ENCODE assay signal across 15 cellular contexts in the genomic region with DNA sequence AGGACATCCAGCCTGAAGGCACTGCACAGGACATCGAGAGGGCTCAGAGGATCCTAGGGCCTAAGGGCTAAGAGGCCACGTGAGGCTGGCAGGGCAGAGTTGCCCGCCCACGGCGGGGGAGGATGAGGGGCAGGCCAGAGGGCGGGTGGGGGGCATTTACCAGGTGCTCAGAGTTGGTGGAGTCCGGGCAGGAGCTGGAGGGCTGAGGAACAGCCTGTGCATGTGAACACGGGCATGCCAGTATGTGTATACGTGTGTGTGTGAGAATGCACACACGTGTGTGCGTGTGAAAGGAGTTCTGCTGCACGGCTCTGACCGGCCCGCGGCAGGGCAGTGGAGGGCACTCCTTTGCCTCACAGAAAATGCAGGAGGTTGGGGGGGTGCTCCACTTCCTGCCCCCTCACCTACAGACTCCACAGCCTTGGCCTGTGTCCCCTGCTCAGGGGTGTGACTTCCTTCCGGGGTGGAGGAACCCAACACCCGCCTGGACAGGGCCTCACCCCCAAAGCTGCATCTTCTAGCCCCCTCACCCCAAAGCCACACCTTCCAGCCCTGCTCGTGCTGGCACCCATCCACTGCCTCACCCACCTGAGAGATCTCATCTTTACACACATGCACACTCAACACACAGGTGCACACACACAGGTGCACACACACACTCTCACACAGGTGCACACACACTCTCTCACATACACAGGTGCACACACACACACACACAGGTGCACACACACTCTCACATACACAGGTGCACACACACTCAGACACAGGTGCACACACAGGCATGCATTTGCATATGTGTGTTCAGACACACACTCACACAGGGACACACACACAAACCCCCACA. TPM values are rescaled to one million over a fixed set of nuclear protein-coding genes. Genes with fewer than 3 reads are reported as not detected.
DNase-seq lines count a peak whose midpoint lies in the region; ATAC-seq and FAIRE-seq lines count a peak whose summit lies in the region.
"Had no signal": no experiment of that assay in that cellular context is flagged by ENCODE, and none has a peak within 500 bp of the region (broad histone marks: within the 10 kb centered on the region; RNA-seq: fewer than 3 reads in every experiment).

No MANE protein-coding gene starts in this region.

- no peak for DNase-seq in activated T-cell treated with anti-CD3 and anti-CD28 coated beads, Interleukin-2, amount 50 U/mL, for 24 hours
- DNase-seq in activated T-cell treated with anti-CD3 and anti-CD28 coated beads for 4 hours: no peak
- DNase-seq in small intestine: peak; percentile 30
- no peak for DNase-seq in kidney glomerular epithelial cell (lab: John Stamatoyannopoulos, UW)
- no peak for DNase-seq in inferior parietal cortex (ENCODE audit: extremely low spot score)
- DNase-seq: activated CD4-positive, alpha-beta T cell treated with anti-CD3 and anti-CD28 coated beads, Interleukin-2, amount 50 U/mL, for 1 hour; anterior cingulate cortex; DMS79 treated with DMSO at 0.1 percent for 48 hours; OCI-M1 had no signal

- peaks cover 27% of the 10 kb centered on the region for H3K4me1 Mint-ChIP-seq in activated T-cell treated with anti-CD3 and anti-CD28 coated beads, Interleukin-2, amount 50 U/mL, for 24 hours (ENCODE audit: low read depth)
- peaks cover 9 to 24% (median 16%) of the 10 kb centered on the region in 3 donors for H3K4me1 Mint-ChIP-seq in IgD-negative memory B cell
- H3K4me1 Mint-ChIP-seq in dendritic cell treated with granulocyte-macrophage colony-stimulating factor and Interleukin-4, amounts not matched to agents 40 ng/mL and 50 ng/mL, for 4 days (ENCODE audit: low read depth): peaks cover 49% of the 10 kb centered on the region

- H3K9me3 Mint-ChIP-seq in activated T-cell treated with anti-CD3 and anti-CD28 coated beads, Interleukin-2, amount 50 U/mL, for 24 hours: no peaks in the 10 kb centered on the region
- H3K9me3 Mint-ChIP-seq in IgD-negative memory B cell: peaks cover 0 to 2% (median 0%) of the 10 kb centered on the region in 3 donors
- no peaks in the 10 kb centered on the region for H3K9me3 Mint-ChIP-seq in dendritic cell treated with granulocyte-macrophage colony-stimulating factor and Interleukin-4, amounts not matched to agents 40 ng/mL and 50 ng/mL, for 4 days

- H3K27me3 ChIP-seq in small intestine (ENCODE audit: control insufficient read depth in 2 of 2, insufficient read depth in 2 of 2, low read length in 2 of 2): no peaks in the 10 kb centered on the region

- no peaks in the 10 kb centered on the region for H3K27me3 Mint-ChIP-seq in activated T-cell treated with anti-CD3 and anti-CD28 coated beads, Interleukin-2, amount 50 U/mL, for 24 hours
- peaks cover 4% of the 10 kb centered on the region for H3K27me3 Mint-ChIP-seq in IgD-negative memory B cell
- H3K27me3 Mint-ChIP-seq in dendritic cell treated with granulocyte-macrophage colony-stimulating factor and Interleukin-4, amounts not matched to agents 40 ng/mL and 50 ng/mL, for 4 days: peaks cover 7% of the 10 kb centered on the region

- H3K9me3 ChIP-seq in small intestine (ENCODE audit: control insufficient read depth, low read depth): no peaks in the 10 kb centered on the region

- WGBS in small intestine, 3 donors: 48 to 60% (median 51%) methylated on average over 18 of the region's 18 CpGs

- H3K27ac ChIP-seq in small intestine (ENCODE audit: low read depth in 1 of 2, low read length in 1 of 2): no peak overlapping the region
- H3K27ac ChIP-seq: parathyroid adenoma, tibial nerve had no signal

- ATAC-seq in GM21360 (IDR thresholded peaks at IDR 0.05; ENCODE audit: unreplicated experiment): no peak

- H3K27ac Mint-ChIP-seq in activated T-cell treated with anti-CD3 and anti-CD28 coated beads, Interleukin-2, amount 50 U/mL, for 24 hours: peak overlapping the region; percentile 84
- peak overlapping the region in 2 of 3 donors; percentile 5 to 59 for H3K27ac Mint-ChIP-seq in IgD-negative memory B cell
- peak overlapping the region; percentile 94 for H3K27ac Mint-ChIP-seq in dendritic cell treated with granulocyte-macrophage colony-stimulating factor and Interleukin-4, amounts not matched to agents 40 ng/mL and 50 ng/mL, for 4 days

- H3K4me1 ChIP-seq in small intestine (ENCODE audit: control insufficient read depth in 2 of 2, insufficient read depth in 1 of 2, low read depth in 1 of 2, low read length in 1 of 2): no peaks in the 10 kb centered on the region
- H3K4me1 ChIP-seq: parathyroid adenoma had no signal

- no peak overlapping the region for H3K4me3 Mint-ChIP-seq in activated T-cell treated with anti-CD3 and anti-CD28 coated beads, Interleukin-2, amount 50 U/mL, for 24 hours
- H3K4me3 Mint-ChIP-seq in IgD-negative memory B cell: peak overlapping the region in 3 of 4 donors; percentile 58 to 80 (median 60)
- no peak overlapping the region for H3K4me3 Mint-ChIP-seq in dendritic cell treated with granulocyte-macrophage colony-stimulating factor and Interleukin-4, amounts not matched to agents 40 ng/mL and 50 ng/mL, for 4 days

- no peaks in the 10 kb centered on the region for H3K36me3 ChIP-seq in small intestine (ENCODE audit: control insufficient read depth in 2 of 2, insufficient read depth in 2 of 2, low read length in 2 of 2)
- H3K36me3 ChIP-seq: tibial nerve had no signal

- no peak for FAIRE-seq in small intestine (lab: Jason Lieb, UNC)
- FAIRE-seq: HepG2 had no signal

- no peak overlapping the region for H3K4me3 ChIP-seq in small intestine (ENCODE audit: low read depth in 1 of 2, low read length in 2 of 2)
- H3K4me3 ChIP-seq: tibial nerve had no signal

- no peaks in the 10 kb centered on the region for H3K36me3 Mint-ChIP-seq in activated T-cell treated with anti-CD3 and anti-CD28 coated beads, Interleukin-2, amount 50 U/mL, for 24 hours (ENCODE audit: low read depth)
- H3K36me3 Mint-ChIP-seq in IgD-negative memory B cell: no peaks in the 10 kb centered on the region
- no peaks in the 10 kb centered on the region for H3K36me3 Mint-ChIP-seq in dendritic cell treated with granulocyte-macrophage colony-stimulating factor and Interleukin-4, amounts not matched to agents 40 ng/mL and 50 ng/mL, for 4 days (ENCODE audit: low read depth)

- intact Hi-C loops in dendritic cell treated with granulocyte-macrophage colony-stimulating factor and Interleukin-4, amounts not matched to agents 40 ng/mL and 50 ng/mL, for 4 days (cut with micrococcal nuclease): no loop called here

RNA-seq across cellular contexts. Expression of gene GPR132, which starts 11.8 kb away (rescaled TPM):
- polyA plus RNA-seq in IgD-negative memory B cell: 37.2 TPM
- polyA plus RNA-seq in small intestine: 1 to 10 TPM in 1 of 3 donors, under 1 TPM in 1, not detected in 1; 0.81 to 1.1 TPM
- polyA plus RNA-seq: HepG2 had no signal

RNA-seq across cellular contexts. Expression of gene CDCA4, which starts 56.1 kb away (rescaled TPM):
- polyA plus RNA-seq in IgD-negative memory B cell: 11.4 TPM
- polyA plus RNA-seq in small intestine: 10 to 100 TPM in 1 of 3 donors, 1 to 10 TPM in 2; 2.7 to 10.9 (median 2.9) TPM

Comparison
In these comparisons a context has a peak if more than half of its experiments do, and no peak if none do; other contexts are left out.
1. H3K27ac Mint-ChIP-seq: peak in every context shown above with its lines; median percentile 94 in dendritic cell treated with granulocyte-macrophage colony-stimulating factor and Interleukin-4, amounts not matched to agents 40 ng/mL and 50 ng/mL, for 4 days; 84 in activated T-cell treated with anti-CD3 and anti-CD28 coated beads, Interleukin-2, amount 50 U/mL, for 24 hours; 32 in IgD-negative memory B cell.
2. H3K4me3 Mint-ChIP-seq: peak in IgD-negative memory B cell (3 of 4); none in activated T-cell treated with anti-CD3 and anti-CD28 coated beads, Interleukin-2, amount 50 U/mL, for 24 hours (single experiment) and dendritic cell treated with granulocyte-macrophage colony-stimulating factor and Interleukin-4, amounts not matched to agents 40 ng/mL and 50 ng/mL, for 4 days (single experiment).
3. RNA of gene GPR132, which starts 11.8 kb away (polyA plus RNA-seq): 37.2 TPM in IgD-negative memory B cell (single experiment); 0.81 to 1.1 TPM in small intestine; every median in the first group is over 10 times any median in the second.